Comparison of ENCODE assay signal across 8 cellular contexts in genomic region chr6:40328376-40328987, GRCh38.
A peak's percentile ranks its signal among the peaks of the same experiment; 100 is the strongest.
DNase-seq lines count a peak whose midpoint lies in the region; ATAC-seq and TF ChIP-seq lines count a peak whose summit lies in the region.

No MANE protein-coding gene starts in this region.

- no peak overlapping the region for H3K27ac ChIP-seq in C4-2B
- H3K27ac ChIP-seq in Peyer's patch: no peak overlapping the region

- H3K9me3 Mint-ChIP-seq in chondrocyte (ENCODE audit: low read depth) (no peaks in the 10 kb centered on the region), natural killer cell (no peaks in the 10 kb centered on the region)

- H3K4me3 Mint-ChIP-seq in chondrocyte (ENCODE audit: unreplicated experiment) (no peak overlapping the region), natural killer cell (no peak overlapping the region)

- TF ChIP-seq POLR2A in Peyer's patch (IDR thresholded peaks at IDR 0.05): no peak

- no peaks in the 10 kb centered on the region for H3K27me3 ChIP-seq in Peyer's patch

- no peaks in the 10 kb centered on the region for H3K36me3 Mint-ChIP-seq in chondrocyte (ENCODE audit: low read depth)
- no peaks in the 10 kb centered on the region for H3K36me3 Mint-ChIP-seq in natural killer cell

- DNase-seq in HPDE6-E6E7 (ENCODE audit: extremely low spot score) (peak; percentile 54), Peyer's patch (peak in 2 of 3 donors; percentile 54 to 64), chondrocyte (ENCODE audit: low spot score) (no peak), natural killer cell (peak; percentile 44), medulla oblongata (ENCODE audit: extremely low spot score) (no peak), T1000 (lab: John Stamatoyannopoulos, UW) (no peak)

- H3K9me3 ChIP-seq in Peyer's patch: no peaks in the 10 kb centered on the region

- no peaks in the 10 kb centered on the region for H3K4me1 Mint-ChIP-seq in chondrocyte (ENCODE audit: low read depth)
- peaks cover 7 to 19% of the 10 kb centered on the region in 2 donors for H3K4me1 Mint-ChIP-seq in natural killer cell

- peaks cover 68% of the 10 kb centered on the region for H3K27me3 Mint-ChIP-seq in chondrocyte (ENCODE audit: low read depth)
- H3K27me3 Mint-ChIP-seq in natural killer cell (ENCODE audit: low read depth in 2 of 2): peaks cover 16 to 52% of the 10 kb centered on the region in 2 donors

- intact Hi-C loops in natural killer cell (cut with micrococcal nuclease): loop anchor here (1.0 to 5.0 kb wide), 3 partner anchors 259 to 584 kb away; partner anchors contain the start of gene LRFN2

- no peak overlapping the region for H3K4me3 ChIP-seq in Peyer's patch

- H3K36me3 ChIP-seq in Peyer's patch: no peaks in the 10 kb centered on the region

- H3K4me1 ChIP-seq in Peyer's patch: no peaks in the 10 kb centered on the region

- H3K27ac Mint-ChIP-seq in chondrocyte (ENCODE audit: unreplicated experiment) (no peak overlapping the region), natural killer cell (peak overlapping the region in 1 of 2 donors; percentile 67)

- peak; percentile 98 for TF ChIP-seq CTCF in C4-2B (conservative IDR thresholded peaks at IDR 0.05)
- peak in 4 of 6 experiments; percentile 32 to 65 (median 64) for TF ChIP-seq CTCF in Peyer's patch (IDR thresholded peaks at IDR 0.05)
- TF ChIP-seq CTCF in chondrocyte (IDR thresholded peaks at IDR 0.05): peak; percentile 76
- TF ChIP-seq CTCF in natural killer cell (IDR thresholded peaks at IDR 0.05): peak; percentile 72

- ATAC-seq in natural killer cell (peak; percentile 52 to 75 (median 71)), HG03139 (IDR thresholded peaks at IDR 0.05; ENCODE audit: unreplicated experiment) (no peak)

Comparison
In these comparisons a context has a peak if more than half of its experiments do, and no peak if none do; other contexts are left out.
1. DNase-seq: peak in HPDE6-E6E7 (single experiment), Peyer's patch (2 of 3) and natural killer cell (single experiment); none in chondrocyte (single experiment), medulla oblongata (single experiment) and T1000 (single experiment).
2. Peak in every context shown above with its lines, with median percentiles within 50 percentile points of each other: CTCF ChIP-seq.